ENCODE assay signal across 13 cellular contexts in the genomic region with DNA sequence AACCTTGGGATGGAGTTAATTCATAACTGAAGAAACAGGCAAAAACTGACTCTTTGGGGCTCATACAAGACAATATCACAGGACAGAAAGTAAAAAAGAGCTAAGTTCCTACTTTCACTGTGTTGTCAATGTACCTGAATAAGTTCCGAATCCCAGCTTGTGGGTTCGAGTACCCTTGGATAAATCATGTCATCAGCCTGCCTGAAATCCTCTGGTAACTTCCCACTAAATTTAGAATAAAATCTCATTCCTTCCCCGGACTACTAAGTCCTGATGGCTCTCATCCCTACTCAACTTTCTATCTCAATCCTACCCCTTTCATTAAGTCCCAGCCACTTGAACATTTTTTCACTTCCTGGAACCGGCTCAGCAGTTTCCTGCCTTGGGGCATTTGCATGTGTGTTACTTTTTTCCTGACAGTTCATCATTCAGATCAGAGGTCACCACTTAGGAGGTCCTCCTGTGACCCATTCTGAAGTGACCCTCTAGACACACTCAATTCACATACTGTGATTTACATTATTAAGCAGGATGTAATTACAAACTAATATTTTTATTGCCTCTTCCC. TPM values are rescaled to one million over a fixed set of nuclear protein-coding genes. Genes with fewer than 3 reads are reported as not detected.
A peak's percentile ranks its signal among the peaks of the same experiment; 100 is the strongest.
DNase-seq lines count a peak whose midpoint lies in the region; ATAC-seq, FAIRE-seq and TF ChIP-seq lines count a peak whose summit lies in the region.
"Had no signal": no experiment of that assay in that cellular context is flagged by ENCODE, and none has a peak within 500 bp of the region (broad histone marks: within the 10 kb centered on the region; RNA-seq: fewer than 3 reads in every experiment).

No MANE protein-coding gene starts in this region.

- H3K36me3 ChIP-seq in breast epithelium (peaks cover 7% of the 10 kb centered on the region), RWPE2 (ENCODE audit: low read depth) (peaks cover 85% of the 10 kb centered on the region), SJCRH30 (peaks cover 56% of the 10 kb centered on the region)

- POLR2A ChIA-PET in MCF 10A (lab: Yijun Ruan, JAX): interaction anchor here (0.5 to 1.1 kb wide), 2 partner anchors 81 to 686 kb away, joined by 3 read pairs; no protein-coding TSS in a partner anchor

- FAIRE-seq in urothelium cell line (lab: Jason Lieb, UNC): no peak

- H3K4me3 Mint-ChIP-seq in MCF 10A (ENCODE audit: unreplicated experiment): no peak overlapping the region
- no peak overlapping the region for H3K4me3 Mint-ChIP-seq in effector memory CD8-positive, alpha-beta T cell
- no peak overlapping the region for H3K4me3 Mint-ChIP-seq in stimulated activated naive CD8-positive, alpha-beta T cell treated with anti-CD3 and anti-CD28 coated beads, Interleukin-15, amount 100 ng/mL, for 72 hours

- intact Hi-C loops in MCF 10A (cut with micrococcal nuclease): no loop called here
- intact Hi-C loops in breast epithelium (cut with DNase I; ENCODE audit: low total_unique reads): no loop called here

- DNase-seq in MCF 10A (ENCODE audit: unreplicated experiment) (no peak), breast epithelium (ENCODE audit: low spot score in 2 of 2) (no peak), RWPE2 (ENCODE audit: low spot score) (no peak), GM20000 (ENCODE audit: low spot score) (no peak), urothelium cell line (ENCODE audit: low spot score) (no peak), SJCRH30 (no peak)
- no peak for DNase-seq in effector memory CD8-positive, alpha-beta T cell
- no peak for DNase-seq in stimulated activated naive CD8-positive, alpha-beta T cell treated with anti-CD3 and anti-CD28 coated beads, Interleukin-15, amount 100 ng/mL, for 72 hours
- DNase-seq: KG1, left ventricle myocardium inferior, SHP77, upper lobe of right lung had no signal

- ATAC-seq in RWPE2 (ENCODE audit: low read depth): 0 out of 3 replicates have a peak, but pooled peaks have one; percentile 17
- ATAC-seq in effector memory CD8-positive, alpha-beta T cell (replicated peaks): no peak
- no peak for ATAC-seq in stimulated activated naive CD8-positive, alpha-beta T cell treated with anti-CD3 and anti-CD28 coated beads, Interleukin-15, amount 100 ng/mL, for 72 hours
- ATAC-seq: upper lobe of right lung had no signal

- H3K4me1 ChIP-seq in breast epithelium: no peaks in the 10 kb centered on the region
- peaks cover 3% of the 10 kb centered on the region for H3K4me1 ChIP-seq in RWPE2 (ENCODE audit: insufficient read depth, poor library complexity, severe bottlenecking)
- no peaks in the 10 kb centered on the region for H3K4me1 ChIP-seq in SJCRH30
- H3K4me1 ChIP-seq: prostate gland had no signal

- peaks cover 88% of the 10 kb centered on the region for H3K36me3 Mint-ChIP-seq in MCF 10A (ENCODE audit: insufficient read depth, unreplicated experiment)
- H3K36me3 Mint-ChIP-seq in effector memory CD8-positive, alpha-beta T cell (ENCODE audit: insufficient read depth): peaks cover 41% of the 10 kb centered on the region

- no peak overlapping the region for H3K4me3 ChIP-seq in breast epithelium
- H3K4me3 ChIP-seq in RWPE2 (ENCODE audit: severe bottlenecking): no peak overlapping the region
- H3K4me3 ChIP-seq in SJCRH30: no peak overlapping the region
- H3K4me3 ChIP-seq: left ventricle myocardium inferior, prostate gland, upper lobe of right lung had no signal

- H3K9me3 Mint-ChIP-seq in MCF 10A (ENCODE audit: unreplicated experiment): no peaks in the 10 kb centered on the region
- no peaks in the 10 kb centered on the region for H3K9me3 Mint-ChIP-seq in effector memory CD8-positive, alpha-beta T cell
- no peaks in the 10 kb centered on the region for H3K9me3 Mint-ChIP-seq in stimulated activated naive CD8-positive, alpha-beta T cell treated with anti-CD3 and anti-CD28 coated beads, Interleukin-15, amount 100 ng/mL, for 72 hours

- H3K4me1 Mint-ChIP-seq in MCF 10A (ENCODE audit: insufficient read depth, unreplicated experiment): peaks cover 6% of the 10 kb centered on the region
- peaks cover 13 to 21% of the 10 kb centered on the region in 2 donors for H3K4me1 Mint-ChIP-seq in effector memory CD8-positive, alpha-beta T cell (ENCODE audit: low read depth in 2 of 2)
- H3K4me1 Mint-ChIP-seq in stimulated activated naive CD8-positive, alpha-beta T cell treated with anti-CD3 and anti-CD28 coated beads, Interleukin-15, amount 100 ng/mL, for 72 hours: peaks cover 34% of the 10 kb centered on the region

- TF ChIP-seq CTCF in MCF 10A (IDR thresholded peaks at IDR 0.05; ENCODE audit: unreplicated experiment) (no peak), breast epithelium (IDR thresholded peaks at IDR 0.05) (no peak), RWPE2 (IDR thresholded peaks at IDR 0.05; ENCODE audit: poor library complexity, severe bottlenecking) (no peak), GM20000 (IDR thresholded peaks at IDR 0.05; ENCODE audit: extremely low read depth, missing control alignments) (no peak)

- no TSS peak for BruUV-seq in MCF 10A (replicated peaks; lab: Mats Ljungman, UMichigan)

- CTCF ChIA-PET in MCF 10A (lab: Yijun Ruan, JAX): interaction anchor here (0.5 to 0.7 kb wide), 2 partner anchors 38 to 379 kb away, joined by 3 read pairs; no protein-coding TSS in a partner anchor

- peak overlapping the region; percentile 73 for H3K27ac Mint-ChIP-seq in MCF 10A (ENCODE audit: low read depth, unreplicated experiment)
- peak overlapping the region; percentile 18 to 87 for H3K27ac Mint-ChIP-seq in effector memory CD8-positive, alpha-beta T cell
- H3K27ac Mint-ChIP-seq in stimulated activated naive CD8-positive, alpha-beta T cell treated with anti-CD3 and anti-CD28 coated beads, Interleukin-15, amount 100 ng/mL, for 72 hours: peak overlapping the region; percentile 8 to 37

- H3K9me3 ChIP-seq in breast epithelium (no peaks in the 10 kb centered on the region), RWPE2 (ENCODE audit: severe bottlenecking) (no peaks in the 10 kb centered on the region), SJCRH30 (replicated peaks) (no peaks in the 10 kb centered on the region)
- H3K9me3 ChIP-seq: left ventricle myocardium inferior, prostate gland, upper lobe of right lung had no signal

- TF ChIP-seq POLR2A in breast epithelium (IDR thresholded peaks at IDR 0.05): no peak

- H3K27ac ChIP-seq in breast epithelium (peak overlapping the region in 1 of 2 donors; percentile 48), RWPE2 (ENCODE audit: poor library complexity, severe bottlenecking) (no peak overlapping the region), SJCRH30 (no peak overlapping the region)
- H3K27ac ChIP-seq: left ventricle myocardium inferior, prostate gland, upper lobe of right lung had no signal

- no peaks in the 10 kb centered on the region for H3K27me3 ChIP-seq in breast epithelium
- H3K27me3 ChIP-seq in RWPE2 (ENCODE audit: insufficient read depth, poor library complexity, severe bottlenecking): no peaks in the 10 kb centered on the region
- H3K27me3 ChIP-seq in SJCRH30: no peaks in the 10 kb centered on the region
- H3K27me3 ChIP-seq: upper lobe of right lung had no signal

- H3K27me3 Mint-ChIP-seq in MCF 10A (ENCODE audit: insufficient read depth, unreplicated experiment): no peaks in the 10 kb centered on the region
- H3K27me3 Mint-ChIP-seq in effector memory CD8-positive, alpha-beta T cell: no peaks in the 10 kb centered on the region
- H3K27me3 Mint-ChIP-seq in stimulated activated naive CD8-positive, alpha-beta T cell treated with anti-CD3 and anti-CD28 coated beads, Interleukin-15, amount 100 ng/mL, for 72 hours: no peaks in the 10 kb centered on the region

RNA-seq across cellular contexts. Expression of gene ERP29, which starts 12.7 kb away (rescaled TPM):
- total RNA-seq in MCF 10A (2022) (124 and 126 TPM in 2 replicates), breast epithelium (10 to 100 TPM; 40.3 to 52.8 (median 41.0) TPM)
- total RNA-seq in SJCRH30 (2014; rRNA removed; shearing (Covaris generic)): 35.9 and 38.5 TPM in 2 replicates

RNA-seq across cellular contexts. Expression of gene TMEM116, which starts 12.9 kb away (rescaled TPM):
- total RNA-seq in MCF 10A (2022) (13.9 and 15.2 TPM in 2 replicates), breast epithelium (10 to 100 TPM; 19.0 to 46.4 (median 29.8) TPM)
- total RNA-seq in SJCRH30 (2014; rRNA removed; shearing (Covaris generic)): 8.8 and 10.0 TPM in 2 replicates

Comparison
In these comparisons a context has a peak if more than half of its experiments do, and no peak if none do; other contexts are left out.
1. H3K27ac Mint-ChIP-seq: peak in every context shown above with its lines; median percentile 73 in MCF 10A; 52 in effector memory CD8-positive, alpha-beta T cell; 22 in stimulated activated naive CD8-positive, alpha-beta T cell treated with anti-CD3 and anti-CD28 coated beads, Interleukin-15, amount 100 ng/mL, for 72 hours.